Comparison of ENCODE assay signal across 19 cellular contexts in genomic region chr2:30254692-30255015, GRCh38. TPM values are rescaled to one million over a fixed set of nuclear protein-coding genes. Genes with fewer than 3 reads are reported as not detected.
A peak's percentile ranks its signal among the peaks of the same experiment; 100 is the strongest.
DNase-seq lines count a peak whose midpoint lies in the region; ATAC-seq and TF ChIP-seq lines count a peak whose summit lies in the region.
"Had no signal": no experiment of that assay in that cellular context is flagged by ENCODE, and none has a peak within 500 bp of the region (broad histone marks: within the 10 kb centered on the region; RNA-seq: fewer than 3 reads in every experiment).

No MANE protein-coding gene starts in this region.

- intact Hi-C loops in activated B cell treated with CpG ODN at 0.5 μM for 24 hours (cut with micrococcal nuclease) (no loop called here), thyroid gland (cut with DNase I) (no loop called here)

- H3K9me3 Mint-ChIP-seq in activated T-cell treated with anti-CD3 and anti-CD28 coated beads, Interleukin-2, amount 50 U/mL, for 24 hours = peaks cover 4% of the 10 kb centered on the region
- no peaks in the 10 kb centered on the region for H3K9me3 Mint-ChIP-seq in activated T-cell treated with anti-CD3 and anti-CD28 coated beads, Interleukin-2, amount 50 U/mL, for 4 hours
- no peaks in the 10 kb centered on the region for H3K9me3 Mint-ChIP-seq in activated B cell treated with CpG ODN at 0.5 μM for 24 hours

- H3K27ac ChIP-seq in lung (ENCODE audit: low read depth in 1 of 2, low read length in 1 of 2) (peak overlapping the region; percentile 43 to 86), thyroid gland (peak overlapping the region; percentile 52 to 77 (median 62))
- H3K27ac ChIP-seq: neutrophil, PC-9, right atrium auricular region, testis had no signal

- H3K9me3 ChIP-seq in lung (ENCODE audit: control insufficient read depth in 2 of 2, insufficient read depth in 1 of 2, low read length in 1 of 2) = no peaks in the 10 kb centered on the region
- no peaks in the 10 kb centered on the region for H3K9me3 ChIP-seq in thyroid gland
- H3K9me3 ChIP-seq: neutrophil, right atrium auricular region, testis had no signal

- H3K4me1 ChIP-seq in lung (ENCODE audit: control insufficient read depth in 2 of 2, insufficient read depth in 2 of 2, low read length in 2 of 2) (peaks cover 20 to 22% of the 10 kb centered on the region in 2 donors), thyroid gland (peaks cover 47 to 55% of the 10 kb centered on the region in 2 donors)

- TF ChIP-seq POLR2A in thyroid gland (IDR thresholded peaks at IDR 0.05) = no peak

- CTCF ChIA-PET in activated B cell treated with CpG ODN at 0.5 μM for 24 hours (lab: Charles Lee) = interaction anchor here (1.4 to 1.6 kb wide), 2 partner anchors 15 to 46 kb away, joined by 3 to 4 read pairs; no protein-coding TSS in a partner anchor

- H3K27me3 Mint-ChIP-seq in activated T-cell treated with anti-CD3 and anti-CD28 coated beads, Interleukin-2, amount 50 U/mL, for 24 hours = no peaks in the 10 kb centered on the region
- no peaks in the 10 kb centered on the region for H3K27me3 Mint-ChIP-seq in activated T-cell treated with anti-CD3 and anti-CD28 coated beads, Interleukin-2, amount 50 U/mL, for 4 hours (ENCODE audit: low read depth)
- no peaks in the 10 kb centered on the region for H3K27me3 Mint-ChIP-seq in activated B cell treated with CpG ODN at 0.5 μM for 24 hours

- no peak for ATAC-seq in activated T-cell treated with anti-CD3 and anti-CD28 coated beads, Interleukin-2, amount 50 U/mL, for 4 hours
- ATAC-seq in activated B cell treated with CpG ODN at 0.5 μM for 24 hours (ENCODE audit: low read depth) = no peak
- no peak for ATAC-seq in lung (ENCODE audit: insufficient read depth, low FRiP score)
- ATAC-seq in HG02571 (IDR thresholded peaks at IDR 0.05; ENCODE audit: unreplicated experiment) = no peak

- H3K4me1 Mint-ChIP-seq in activated T-cell treated with anti-CD3 and anti-CD28 coated beads, Interleukin-2, amount 50 U/mL, for 24 hours (ENCODE audit: low read depth) = peaks cover 97% of the 10 kb centered on the region
- H3K4me1 Mint-ChIP-seq in activated T-cell treated with anti-CD3 and anti-CD28 coated beads, Interleukin-2, amount 50 U/mL, for 4 hours (ENCODE audit: low read depth) = peaks cover 97% of the 10 kb centered on the region
- H3K4me1 Mint-ChIP-seq in activated B cell treated with CpG ODN at 0.5 μM for 24 hours = peaks cover 56% of the 10 kb centered on the region

- DNase-seq in activated T-cell treated with anti-CD3 and anti-CD28 coated beads, Interleukin-2, amount 50 U/mL, for 24 hours = peak; percentile 32
- DNase-seq in activated T-cell treated with anti-CD3 and anti-CD28 coated beads, Interleukin-2, amount 50 U/mL, for 4 hours = no peak
- DNase-seq in activated B cell treated with CpG ODN at 0.5 μM for 24 hours = no peak
- DNase-seq in lung (ENCODE audit: low spot score) = no peak
- DNase-seq in thyroid gland = peak; percentile 55 to 64
- DNase-seq in NAMALWA (ENCODE audit: low spot score) = no peak
- no peak for DNase-seq in NCI-H1105 (lab: John Stamatoyannopoulos, UW)
- DNase-seq: ACHN; activated CD4-positive, alpha-beta T cell treated with anti-CD3 and anti-CD28 coated beads, Interleukin-2, amount 50 U/mL, for 48 hours; activated gamma-delta T cell; cortex of kidney; EL; NCI-H2081 treated with DMSO at 0.1 percent for 48 hours; NCI-H774; PC-9; testis had no signal

- peak overlapping the region; percentile 91 for H3K27ac Mint-ChIP-seq in activated T-cell treated with anti-CD3 and anti-CD28 coated beads, Interleukin-2, amount 50 U/mL, for 24 hours
- peak overlapping the region; percentile 69 for H3K27ac Mint-ChIP-seq in activated B cell treated with CpG ODN at 0.5 μM for 24 hours

- peaks cover 16 to 20% of the 10 kb centered on the region in 2 donors for H3K36me3 ChIP-seq in lung (ENCODE audit: control insufficient read depth in 2 of 2, insufficient read depth in 2 of 2, low read length in 2 of 2)
- H3K36me3 ChIP-seq in thyroid gland = peaks cover 26 to 30% of the 10 kb centered on the region in 2 donors
- H3K36me3 ChIP-seq: neutrophil had no signal

- H3K4me3 Mint-ChIP-seq in activated T-cell treated with anti-CD3 and anti-CD28 coated beads, Interleukin-2, amount 50 U/mL, for 24 hours = no peak overlapping the region
- H3K4me3 Mint-ChIP-seq in activated T-cell treated with anti-CD3 and anti-CD28 coated beads, Interleukin-2, amount 50 U/mL, for 4 hours = no peak overlapping the region
- no peak overlapping the region for H3K4me3 Mint-ChIP-seq in activated B cell treated with CpG ODN at 0.5 μM for 24 hours

- H3K27me3 ChIP-seq in lung (ENCODE audit: control insufficient read depth, insufficient read depth) (no peaks in the 10 kb centered on the region), thyroid gland (no peaks in the 10 kb centered on the region)
- H3K27me3 ChIP-seq: neutrophil, right atrium auricular region, testis had no signal

- WGBS in lung, 2 donors = 89 to 100% methylated on average over 1 of the region's 1 CpG
- 58 to 78% methylated on average over 1 of the region's 1 CpG for WGBS in thyroid gland, 2 donors

- no peak for TF ChIP-seq CTCF in activated B cell treated with CpG ODN at 0.5 μM for 24 hours (IDR thresholded peaks at IDR 0.05)
- TF ChIP-seq CTCF in lung (IDR thresholded peaks at IDR 0.05; ENCODE audit: control extremely low read depth, extremely low read depth) = no peak
- no peak for TF ChIP-seq CTCF in thyroid gland (IDR thresholded peaks at IDR 0.05)

- H3K4me3 ChIP-seq in lung = no peak overlapping the region
- no peak overlapping the region for H3K4me3 ChIP-seq in thyroid gland (replicated peaks in 1 of 3)
- H3K4me3 ChIP-seq: PC-9, right atrium auricular region, testis had no signal

- POLR2A ChIA-PET in activated B cell treated with CpG ODN at 0.5 μM for 24 hours (lab: Charles Lee) = interaction anchor here (0.9 to 1.7 kb wide), 4 partner anchors 20 to 58 kb away, joined by 3 to 4 read pairs (median 3); no protein-coding TSS in a partner anchor

- H3K36me3 Mint-ChIP-seq in activated T-cell treated with anti-CD3 and anti-CD28 coated beads, Interleukin-2, amount 50 U/mL, for 24 hours (ENCODE audit: low read depth) = peaks cover 87% of the 10 kb centered on the region
- H3K36me3 Mint-ChIP-seq in activated T-cell treated with anti-CD3 and anti-CD28 coated beads, Interleukin-2, amount 50 U/mL, for 4 hours (ENCODE audit: insufficient read depth) = peaks cover 44% of the 10 kb centered on the region
- peaks cover 81% of the 10 kb centered on the region for H3K36me3 Mint-ChIP-seq in activated B cell treated with CpG ODN at 0.5 μM for 24 hours (ENCODE audit: low read depth)

RNA-seq across cellular contexts. Expression of gene LBH, which starts 23.3 kb away (rescaled TPM):
- 100 to 1,000 TPM; 102 to 143 (median 119) TPM for total RNA-seq in activated T-cell treated with anti-CD3 and anti-CD28 coated beads, Interleukin-2, amount 50 U/mL, for 4 hours
- total RNA-seq in activated B cell treated with CpG ODN at 0.5 μM for 24 hours = 120 and 131 TPM in 2 replicates
- total RNA-seq in lung = 100 to 1,000 TPM; 107 to 133 TPM
- 10 to 100 TPM; 22.9 to 55.2 TPM for polyA plus RNA-seq in lung
- total RNA-seq in thyroid gland = 100 to 1,000 TPM; 104 to 206 (median 126) TPM

Comparison
In these comparisons a context has a peak if more than half of its experiments do, and no peak if none do; other contexts are left out.
1. DNase-seq: peak in activated T-cell treated with anti-CD3 and anti-CD28 coated beads, Interleukin-2, amount 50 U/mL, for 24 hours (single experiment) and thyroid gland (2 of 2); none in activated T-cell treated with anti-CD3 and anti-CD28 coated beads, Interleukin-2, amount 50 U/mL, for 4 hours (single experiment), activated B cell treated with CpG ODN at 0.5 μM for 24 hours (single experiment), lung (single experiment), NAMALWA (single experiment) and NCI-H1105 (single experiment).